Comparison of ENCODE assay signal across 18 cellular contexts in the genomic region with DNA sequence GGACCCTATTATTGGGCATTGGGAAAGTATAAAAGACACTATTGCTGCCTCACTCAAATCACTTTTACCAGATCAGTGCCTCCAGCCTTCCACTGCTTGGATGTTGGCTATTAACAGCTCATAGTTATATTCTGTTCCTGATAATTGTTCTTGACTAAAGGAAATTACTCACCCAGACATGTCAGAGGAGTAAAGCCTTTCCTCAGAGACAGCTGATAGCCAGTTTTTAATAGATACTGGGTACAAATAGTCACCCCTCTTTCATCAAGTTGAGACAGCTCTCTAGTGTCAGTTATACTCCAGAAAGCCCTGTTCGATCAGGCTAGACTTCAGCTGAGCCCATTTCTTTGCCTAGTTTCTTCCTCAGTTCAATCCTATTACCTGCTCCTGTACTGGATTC.
"Had no signal": no experiment of that assay in that cellular context is flagged by ENCODE, and none has a peak within 500 bp of the region (broad histone marks: within the 10 kb centered on the region; RNA-seq: fewer than 3 reads in every experiment).

No MANE protein-coding gene starts in this region.

- H3K27ac ChIP-seq: breast epithelium, esophagus muscularis mucosa, parathyroid adenoma, thyroid gland had no signal

- H3K4me3 ChIP-seq: breast epithelium, esophagus muscularis mucosa, mucosa of descending colon, thyroid gland had no signal

- ATAC-seq: activated naive CD8-positive, alpha-beta T cell treated with anti-CD3 and anti-CD28 coated beads, Interleukin-2, amount 50 U/mL, for 24 hours; naive thymus-derived CD8-positive, alpha-beta T cell; stimulated activated naive B cell treated with anti-CD40 and anti-IgM and Interleukin-4, amounts not matched to agents 10 μg/mL and 1 μg/mL and 100 μg/mL, for 72 hours had no signal

- H3K27me3 ChIP-seq: breast epithelium, esophagus muscularis mucosa, thyroid gland had no signal

- H3K79me2 ChIP-seq: parathyroid adenoma had no signal

- H2AFZ ChIP-seq: parathyroid adenoma had no signal

- H3K36me3 ChIP-seq: breast epithelium, esophagus muscularis mucosa, thyroid gland had no signal

- H3K4me1 ChIP-seq: breast epithelium, esophagus muscularis mucosa, parathyroid adenoma, thyroid gland had no signal

- H3K9me3 ChIP-seq: esophagus muscularis mucosa, mucosa of descending colon, thyroid gland had no signal

- DNase-seq: activated CD4-positive, alpha-beta T cell treated with anti-CD3 and anti-CD28 coated beads, Interleukin-2, amount 50 U/mL, for 48 hours; activated CD4-positive, CD25-positive, alpha-beta regulatory T cell treated with anti-CD3 and anti-CD28 coated beads, Interleukin-2, amount 50 U/mL, for 72 hours; activated naive CD4-positive, alpha-beta T cell treated with anti-CD3 and anti-CD28 coated beads for 36 hours; activated naive CD8-positive, alpha-beta T cell treated with anti-CD3 and anti-CD28 coated beads, Interleukin-2, amount 50 U/mL, for 24 hours; aorta; glutamatergic neuron; left cardiac atrium; mammary epithelial cell; naive thymus-derived CD8-positive, alpha-beta T cell; stimulated activated CD4-positive, alpha-beta T cell treated with anti-CD3 and anti-CD28 coated beads, Interleukin-4, amount 100 ng/mL, for 1 hour; stimulated activated naive B cell treated with anti-CD40 and anti-IgM and Interleukin-4, amounts not matched to agents 10 μg/mL and 1 μg/mL and 100 μg/mL, for 72 hours; T-helper 1 cell; T1000; thyroid gland had no signal
